Comparison of ENCODE assay signal across 8 cellular contexts in genomic region chr9:136482046-136482792, GRCh38. TPM values are rescaled to one million over a fixed set of nuclear protein-coding genes. Genes with fewer than 3 reads are reported as not detected.
DNase-seq lines count a peak whose midpoint lies in the region; ATAC-seq and TF ChIP-seq lines count a peak whose summit lies in the region.

No MANE protein-coding gene starts in this region.

- ATAC-seq in activated T-helper 17 cell treated with anti-CD3 and anti-CD28 coated beads, Interleukin-2, amount 50 U/mL, for 72 hours (replicated peaks), result no peak

- no peak for TF ChIP-seq POLR2A in sigmoid colon (IDR thresholded peaks at IDR 0.05)

- 1% methylated on average over 39 of the region's 39 CpGs for WGBS in sigmoid colon, 2 donors

- peaks cover 40% of the 10 kb centered on the region for H3K36me3 Mint-ChIP-seq in activated T-helper 17 cell treated with anti-CD3 and anti-CD28 coated beads, Interleukin-2, amount 50 U/mL, for 72 hours (ENCODE audit: low read depth)

- peak overlapping the region; percentile 91 for H3K27ac Mint-ChIP-seq in activated T-helper 17 cell treated with anti-CD3 and anti-CD28 coated beads, Interleukin-2, amount 50 U/mL, for 72 hours

- H3K4me3 ChIP-seq in MG63, result peak overlapping the region; percentile 92
- peak overlapping the region; percentile 85 to 98 (median 92) for H3K4me3 ChIP-seq in sigmoid colon

- no peaks in the 10 kb centered on the region for H3K9me3 ChIP-seq in MG63
- H3K9me3 ChIP-seq in sigmoid colon, result no peaks in the 10 kb centered on the region

- TF ChIP-seq CTCF in sigmoid colon (IDR thresholded peaks at IDR 0.05), result no peak

- peak; percentile 39 for DNase-seq in SKM-1 treated with dmso at 0.1 percent for 144 hours (lab: John Stamatoyannopoulos, UW; ENCODE audit: unreplicated experiment)
- no peak for DNase-seq in SKM-1 (lab: John Stamatoyannopoulos, UW; ENCODE audit: unreplicated experiment)
- no peak for DNase-seq in MG63
- peak; percentile 16 for DNase-seq in glomerular visceral epithelial cell (ENCODE audit: extremely low spot score)
- DNase-seq in sigmoid colon, result peak; percentile 79
- no peak for DNase-seq in DMS153 treated with DMSO at 0.1 percent for 48 hours (lab: John Stamatoyannopoulos, UW; ENCODE audit: unreplicated experiment)
- DNase-seq in NCI-H1694 treated with DMSO at 0.1 percent for 48 hours (lab: John Stamatoyannopoulos, UW), result no peak

- peak overlapping the region; percentile 99 to 100 (median 99) for H3K27ac ChIP-seq in sigmoid colon

- peaks cover 9% of the 10 kb centered on the region for H3K4me1 Mint-ChIP-seq in activated T-helper 17 cell treated with anti-CD3 and anti-CD28 coated beads, Interleukin-2, amount 50 U/mL, for 72 hours

- intact Hi-C loops in sigmoid colon (cut with DNase I), result loop anchor here (5.0 kb wide), 2 partner anchors 70 to 465 kb away; partner anchors contain the start of genes C8G, ENTR1 and PMPCA

- H3K27me3 Mint-ChIP-seq in activated T-helper 17 cell treated with anti-CD3 and anti-CD28 coated beads, Interleukin-2, amount 50 U/mL, for 72 hours, result no peaks in the 10 kb centered on the region

- H3K9me3 Mint-ChIP-seq in activated T-helper 17 cell treated with anti-CD3 and anti-CD28 coated beads, Interleukin-2, amount 50 U/mL, for 72 hours, result no peaks in the 10 kb centered on the region

- H3K27me3 ChIP-seq in MG63 (no peaks in the 10 kb centered on the region), sigmoid colon (no peaks in the 10 kb centered on the region)

- no peak for TF ChIP-seq EP300 in sigmoid colon (IDR thresholded peaks at IDR 0.05)

- peaks cover 0 to 25% (median 23%) of the 10 kb centered on the region in 4 donors for H3K4me1 ChIP-seq in sigmoid colon

- H3K36me3 ChIP-seq in MG63 (peaks cover 15% of the 10 kb centered on the region), sigmoid colon (peaks cover 0 to 4% (median 2%) of the 10 kb centered on the region in 4 donors)

- H3K4me3 Mint-ChIP-seq in activated T-helper 17 cell treated with anti-CD3 and anti-CD28 coated beads, Interleukin-2, amount 50 U/mL, for 72 hours, result peak overlapping the region; percentile 91

RNA-seq across cellular contexts. Expression of gene SEC16A, which starts 0.6 kb away (rescaled TPM):
- total RNA-seq in MG63 (2014; rRNA removed; shearing (Covaris generic); ENCODE audit: low replicate concordance), result 4.3 and 7.5 TPM in 2 replicates
- total RNA-seq in activated T-helper 17 cell treated with anti-CD3 and anti-CD28 coated beads, Interleukin-2, amount 50 U/mL, for 72 hours, result 10 to 100 TPM; 56.0 to 85.3 TPM
- 10 to 100 TPM; 22.9 to 33.9 (median 30.2) TPM for total RNA-seq in sigmoid colon
- 10 to 100 TPM; 22.8 to 57.0 (median 24.5) TPM for polyA plus RNA-seq in sigmoid colon

RNA-seq across cellular contexts. Expression of gene INPP5E, which starts 42.6 kb away (rescaled TPM):
- total RNA-seq in MG63 (2014; rRNA removed; shearing (Covaris generic); ENCODE audit: low replicate concordance), result 2.9 and 10.4 TPM in 2 replicates
- total RNA-seq in activated T-helper 17 cell treated with anti-CD3 and anti-CD28 coated beads, Interleukin-2, amount 50 U/mL, for 72 hours, result 10 to 100 TPM; 14.2 to 18.2 TPM
- 10 to 100 TPM in 1 of 4 donors, 1 to 10 TPM in 3; 4.6 to 12.2 (median 6.6) TPM for total RNA-seq in sigmoid colon
- polyA plus RNA-seq in sigmoid colon, result 1 to 10 TPM; 1.8 to 7.5 (median 2.3) TPM

Comparison
In these comparisons a context has a peak if more than half of its experiments do, and no peak if none do; other contexts are left out.
1. DNase-seq: peak in SKM-1 treated with dmso at 0.1 percent for 144 hours (single experiment), glomerular visceral epithelial cell (single experiment) and sigmoid colon (single experiment); none in SKM-1 (single experiment), MG63 (single experiment), DMS153 treated with DMSO at 0.1 percent for 48 hours (single experiment) and NCI-H1694 treated with DMSO at 0.1 percent for 48 hours (single experiment).